8 cellular contexts compared by ENCODE assay signal in genomic region chr4:56434599-56435000, GRCh38. TPM values are rescaled to one million over a fixed set of nuclear protein-coding genes. Genes with fewer than 3 reads are reported as not detected.
A peak's percentile ranks its signal among the peaks of the same experiment; 100 is the strongest.
DNase-seq lines count a peak whose midpoint lies in the region; ATAC-seq and TF ChIP-seq lines count a peak whose summit lies in the region.

No MANE protein-coding gene starts in this region.

- H4K20me1 ChIP-seq in fibroblast of lung (ENCODE audit: control insufficient read depth, extremely low read depth, insufficient read depth, low read length), result no peaks in the 10 kb centered on the region

- peak overlapping the region; percentile 83 for H3K4me2 ChIP-seq in fibroblast of lung (ENCODE audit: extremely low read depth, insufficient read depth, low read length)

- POLR2A ChIA-PET in GM10248 (lab: Yijun Ruan, JAX), result interaction anchor here (0.6 to 3.8 kb wide), 2 partner anchors 31 to 47 kb away, joined by 3 to 19 read pairs; no protein-coding TSS in a partner anchor

- DNase-seq in CMK (ENCODE audit: low read depth) (peak; percentile 30), SW480 (ENCODE audit: low spot score) (peak; percentile 77), fibroblast of lung (ENCODE audit: low read depth in 2 of 2) (peak; percentile 54 to 74), progenitor cell of endocrine pancreas (ENCODE audit: low spot score, unreplicated experiment) (no peak), GM10248 (ENCODE audit: extremely low spot score) (no peak)
- DNase-seq in central memory CD4-positive, alpha-beta T cell, result no peak

- H3K27me3 ChIP-seq in fibroblast of lung (ENCODE audit: control insufficient read depth, insufficient read depth, low read length), result no peaks in the 10 kb centered on the region

- ATAC-seq in HG02870 (IDR thresholded peaks at IDR 0.05; ENCODE audit: unreplicated experiment) (peak; percentile 11), HG02970 (IDR thresholded peaks at IDR 0.05; ENCODE audit: low FRiP score, unreplicated experiment) (no peak)

- no peaks in the 10 kb centered on the region for H3K9me3 ChIP-seq in fibroblast of lung (ENCODE audit: control insufficient read depth, insufficient read depth, low read depth, low read length)

- no peaks in the 10 kb centered on the region for H3K27me3 Mint-ChIP-seq in progenitor cell of endocrine pancreas

- H3K4me3 ChIP-seq in fibroblast of lung (replicated peaks in 1 of 4; ENCODE audit: control extremely low read depth in 1 of 4, insufficient read depth in 1 of 4, low read depth in 3 of 4, low read length in 4 of 4), result peak overlapping the region; percentile 68 to 96 (median 82)

- H3K27ac Mint-ChIP-seq in progenitor cell of endocrine pancreas, result peak overlapping the region; percentile 97

- H3K36me3 ChIP-seq in fibroblast of lung (ENCODE audit: control insufficient read depth, insufficient read depth, low read length), result no peaks in the 10 kb centered on the region

- H3K4me1 Mint-ChIP-seq in progenitor cell of endocrine pancreas (ENCODE audit: low read depth), result peaks cover 20% of the 10 kb centered on the region

- peak overlapping the region; percentile 40 for H2AFZ ChIP-seq in fibroblast of lung (ENCODE audit: low read length)

- no peak for TF ChIP-seq CTCF in fibroblast of lung (conservative IDR thresholded peaks at IDR 0.05 in 1 of 2, IDR thresholded peaks at IDR 0.05 in 1 of 2; ENCODE audit: low read depth in 1 of 2, low read length in 2 of 2)
- no peak for TF ChIP-seq CTCF in progenitor cell of endocrine pancreas (IDR thresholded peaks at IDR 0.05; ENCODE audit: unreplicated experiment)
- TF ChIP-seq CTCF in GM10248 (IDR thresholded peaks at IDR 0.05; ENCODE audit: control extremely low read depth, extremely low read depth, low read depth, missing control alignments), result no peak

- no peaks in the 10 kb centered on the region for H3K4me1 ChIP-seq in fibroblast of lung (ENCODE audit: control insufficient read depth, extremely low read depth, insufficient read depth, low read length)

- no peaks in the 10 kb centered on the region for H3K9me3 Mint-ChIP-seq in progenitor cell of endocrine pancreas (ENCODE audit: low read depth)

- CTCF ChIA-PET in GM10248 (lab: Yijun Ruan, JAX), result interaction anchor here (1.0 to 5.7 kb wide), 4 partner anchors 10 to 34 kb away, joined by 3 to 64 read pairs (median 6); no protein-coding TSS in a partner anchor

- peak overlapping the region; percentile 96 for H3K4me3 Mint-ChIP-seq in progenitor cell of endocrine pancreas (ENCODE audit: low read depth)

- H3K9ac ChIP-seq in fibroblast of lung (ENCODE audit: insufficient read depth, low read length), result peak overlapping the region; percentile 85

- H3K27ac ChIP-seq in fibroblast of lung (ENCODE audit: insufficient read depth, low read length), result peak overlapping the region; percentile 92

- no peaks in the 10 kb centered on the region for H3K36me3 Mint-ChIP-seq in progenitor cell of endocrine pancreas (ENCODE audit: insufficient read depth)

- peaks cover 56% of the 10 kb centered on the region for H3K79me2 ChIP-seq in fibroblast of lung (ENCODE audit: control insufficient read depth, insufficient read depth, low read length)

RNA-seq across cellular contexts. Expression of gene PPAT, which starts 0.8 kb away (rescaled TPM):
- 11.8 and 14.9 TPM in 2 replicates for total RNA-seq in fibroblast of lung
- polyA plus RNA-seq in fibroblast of lung, result 8.6 and 10.8 TPM in 2 replicates
- 7.9 and 9.8 TPM in 2 replicates for polyA plus RNA-seq in fibroblast of lung (2012)
- polyA minus RNA-seq in fibroblast of lung (ENCODE audit: low replicate concordance), result 0.27 and 2.8 TPM in 2 replicates
- total RNA-seq in progenitor cell of endocrine pancreas, result 23.5 and 24.4 TPM in 2 replicates

RNA-seq across cellular contexts. Expression of gene PAICS, which starts 1.5 kb away (rescaled TPM):
- total RNA-seq in fibroblast of lung (18.5 and 24.6 TPM in 2 replicates), progenitor cell of endocrine pancreas (131 and 138 TPM in 2 replicates)
- 111 and 155 TPM in 2 replicates for polyA plus RNA-seq in fibroblast of lung
- 74.3 and 113 TPM in 2 replicates for polyA plus RNA-seq in fibroblast of lung (2012)
- polyA minus RNA-seq in fibroblast of lung (ENCODE audit: low replicate concordance), result 31.2 and 39.9 TPM in 2 replicates

RNA-seq across cellular contexts. Expression of gene SRP72, which starts 32.8 kb away (rescaled TPM):
- 72.3 and 76.0 TPM in 2 replicates for total RNA-seq in fibroblast of lung
- polyA plus RNA-seq in fibroblast of lung, result 181 and 197 TPM in 2 replicates
- polyA plus RNA-seq in fibroblast of lung (2012), result 97.3 and 101 TPM in 2 replicates
- 12.8 and 14.5 TPM in 2 replicates for polyA minus RNA-seq in fibroblast of lung (ENCODE audit: low replicate concordance)
- 119 and 120 TPM in 2 replicates for total RNA-seq in progenitor cell of endocrine pancreas

RNA-seq across cellular contexts. Expression of gene AASDH, which starts 47.3 kb away (rescaled TPM):
- total RNA-seq in fibroblast of lung (21.8 and 24.6 TPM in 2 replicates), progenitor cell of endocrine pancreas (22.0 and 25.2 TPM in 2 replicates)
- 9.0 and 10.0 TPM in 2 replicates for polyA plus RNA-seq in fibroblast of lung
- polyA plus RNA-seq in fibroblast of lung (2012), result 4.6 TPM in 2 replicates
- 0.63 and 9.3 TPM in 2 replicates for polyA minus RNA-seq in fibroblast of lung (ENCODE audit: low replicate concordance)

Comparison
In these comparisons a context has a peak if more than half of its experiments do, and no peak if none do; other contexts are left out.
1. DNase-seq: peak in CMK (single experiment), SW480 (single experiment) and fibroblast of lung (2 of 2); none in progenitor cell of endocrine pancreas (single experiment), central memory CD4-positive, alpha-beta T cell (single experiment) and GM10248 (single experiment).